In the genomic region with DNA sequence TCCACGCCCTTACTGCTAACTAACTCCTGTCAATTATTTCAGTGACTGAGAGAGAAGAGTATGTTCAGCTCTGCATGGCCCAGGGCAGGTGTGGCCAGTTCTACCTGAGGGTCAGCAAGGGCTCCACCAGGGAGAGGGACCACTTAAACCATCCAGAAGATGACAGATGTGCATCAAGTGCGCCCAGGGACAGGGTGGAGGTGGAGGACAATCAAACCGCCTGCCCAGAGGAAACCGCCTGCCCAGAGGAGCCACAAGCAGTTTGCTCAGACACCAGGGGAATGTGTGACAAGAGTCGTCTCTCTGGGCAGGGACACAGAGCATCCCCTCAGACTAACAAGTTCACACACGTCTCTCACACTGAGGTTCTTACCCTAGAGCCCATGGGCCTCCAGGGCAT, we compare ENCODE assay signal across 14 cellular contexts. TPM values are rescaled to one million over a fixed set of nuclear protein-coding genes. Genes with fewer than 3 reads are reported as not detected.
DNase-seq lines count a peak whose midpoint lies in the region; ATAC-seq and TF ChIP-seq lines count a peak whose summit lies in the region.
"Had no signal": no experiment of that assay in that cellular context is flagged by ENCODE, and none has a peak within 500 bp of the region (broad histone marks: within the 10 kb centered on the region; RNA-seq: fewer than 3 reads in every experiment).

No MANE protein-coding gene starts in this region.

- CTCF ChIA-PET in CD4-positive, alpha-beta T cell (lab: Charles Lee): no interaction called here

- H3K4me3 ChIP-seq in right lobe of liver: no peak overlapping the region
- H3K4me3 ChIP-seq: HAP-1 had no signal

- DNase-seq in natural killer cell treated with Interleukin-12 subunit alpha and Interleukin-12 subunit beta and Interleukin-15 and Interleukin-18, amount 100 ng/mL, for 72 hours (ENCODE audit: low spot score): no peak
- DNase-seq in natural killer cell (no peak), mesenteric fat pad (ENCODE audit: low spot score) (peak; percentile 84), right lobe of liver (no peak)
- DNase-seq in stimulated activated naive B cell treated with anti-CD40 and anti-IgM and Interleukin-4, amounts not matched to agents 10 μg/mL and 1 μg/mL and 100 μg/mL, for 72 hours: no peak
- DNase-seq in CD4-positive, alpha-beta T cell: no peak
- DNase-seq: C1 segment of cervical spinal cord; Caco-2; CD8-positive, alpha-beta T cell; DMS153; DND-41; GOT3; HFFc6 had no signal

- no peaks in the 10 kb centered on the region for H3K27me3 ChIP-seq in CD4-positive, alpha-beta T cell (ENCODE audit: control insufficient read depth, insufficient read depth, low read length)
- H3K27me3 ChIP-seq in right lobe of liver: no peaks in the 10 kb centered on the region

- H3K4me1 ChIP-seq in right lobe of liver: no peaks in the 10 kb centered on the region
- H3K4me1 ChIP-seq: Caco-2, HAP-1 had no signal

- TF ChIP-seq CTCF in natural killer cell (IDR thresholded peaks at IDR 0.05): no peak
- no peak for TF ChIP-seq CTCF in CD4-positive, alpha-beta T cell (IDR thresholded peaks at IDR 0.05)
- no peak for TF ChIP-seq CTCF in right lobe of liver (IDR thresholded peaks at IDR 0.05)

- H3K9me3 Mint-ChIP-seq in natural killer cell treated with Interleukin-12 subunit alpha and Interleukin-12 subunit beta and Interleukin-15 and Interleukin-18, amount 100 ng/mL, for 72 hours: no peaks in the 10 kb centered on the region
- H3K9me3 Mint-ChIP-seq in natural killer cell: no peaks in the 10 kb centered on the region
- peaks cover 0 to 6% of the 10 kb centered on the region in 2 donors for H3K9me3 Mint-ChIP-seq in stimulated activated naive B cell treated with anti-CD40 and anti-IgM and Interleukin-4, amounts not matched to agents 10 μg/mL and 1 μg/mL and 100 μg/mL, for 72 hours
- H3K9me3 Mint-ChIP-seq in CD4-positive, alpha-beta T cell: no peaks in the 10 kb centered on the region
- H3K9me3 Mint-ChIP-seq: CD8-positive, alpha-beta T cell; HFFc6 had no signal

- H3K9me3 ChIP-seq in CD4-positive, alpha-beta T cell (ENCODE audit: control insufficient read depth, low read length): no peaks in the 10 kb centered on the region
- no peaks in the 10 kb centered on the region for H3K9me3 ChIP-seq in right lobe of liver
- H3K9me3 ChIP-seq: Caco-2, HAP-1 had no signal

- 100% methylated on average over 3 of the region's 6 CpGs for WGBS in right lobe of liver (ENCODE audit: insufficient coverage, low coverage, low lambda C conversion rate, missing lambda C conversion rate)

- peaks cover 44 to 52% of the 10 kb centered on the region in 2 donors for H3K4me1 Mint-ChIP-seq in natural killer cell treated with Interleukin-12 subunit alpha and Interleukin-12 subunit beta and Interleukin-15 and Interleukin-18, amount 100 ng/mL, for 72 hours (ENCODE audit: low read depth in 2 of 2)
- H3K4me1 Mint-ChIP-seq in natural killer cell: peaks cover 21 to 35% of the 10 kb centered on the region in 2 donors
- H3K4me1 Mint-ChIP-seq in stimulated activated naive B cell treated with anti-CD40 and anti-IgM and Interleukin-4, amounts not matched to agents 10 μg/mL and 1 μg/mL and 100 μg/mL, for 72 hours: peaks cover 28 to 53% of the 10 kb centered on the region in 2 donors
- no peaks in the 10 kb centered on the region for H3K4me1 Mint-ChIP-seq in CD4-positive, alpha-beta T cell (ENCODE audit: low read depth)

- H3K4me3 Mint-ChIP-seq in natural killer cell treated with Interleukin-12 subunit alpha and Interleukin-12 subunit beta and Interleukin-15 and Interleukin-18, amount 100 ng/mL, for 72 hours: peak overlapping the region; percentile 59
- no peak overlapping the region for H3K4me3 Mint-ChIP-seq in natural killer cell
- no peak overlapping the region for H3K4me3 Mint-ChIP-seq in stimulated activated naive B cell treated with anti-CD40 and anti-IgM and Interleukin-4, amounts not matched to agents 10 μg/mL and 1 μg/mL and 100 μg/mL, for 72 hours
- H3K4me3 Mint-ChIP-seq in CD4-positive, alpha-beta T cell: no peak overlapping the region
- H3K4me3 Mint-ChIP-seq: CD8-positive, alpha-beta T cell; HFFc6 had no signal

- no peaks in the 10 kb centered on the region for H3K27me3 Mint-ChIP-seq in natural killer cell treated with Interleukin-12 subunit alpha and Interleukin-12 subunit beta and Interleukin-15 and Interleukin-18, amount 100 ng/mL, for 72 hours
- peaks cover 16 to 19% of the 10 kb centered on the region in 2 donors for H3K27me3 Mint-ChIP-seq in natural killer cell (ENCODE audit: low read depth in 2 of 2)
- H3K27me3 Mint-ChIP-seq in stimulated activated naive B cell treated with anti-CD40 and anti-IgM and Interleukin-4, amounts not matched to agents 10 μg/mL and 1 μg/mL and 100 μg/mL, for 72 hours: no peaks in the 10 kb centered on the region
- H3K27me3 Mint-ChIP-seq in CD4-positive, alpha-beta T cell: no peaks in the 10 kb centered on the region

- intact Hi-C loops in natural killer cell (cut with micrococcal nuclease) (no loop called here), right lobe of liver (cut with DNase I) (no loop called here)
- intact Hi-C loops in CD4-positive, alpha-beta T cell (cut with DNase I, micrococcal nuclease): no loop called here

- peak overlapping the region; percentile 46 to 96 for H3K27ac Mint-ChIP-seq in natural killer cell treated with Interleukin-12 subunit alpha and Interleukin-12 subunit beta and Interleukin-15 and Interleukin-18, amount 100 ng/mL, for 72 hours
- no peak overlapping the region for H3K27ac Mint-ChIP-seq in natural killer cell
- peak overlapping the region; percentile 37 for H3K27ac Mint-ChIP-seq in stimulated activated naive B cell treated with anti-CD40 and anti-IgM and Interleukin-4, amounts not matched to agents 10 μg/mL and 1 μg/mL and 100 μg/mL, for 72 hours
- no peak overlapping the region for H3K27ac Mint-ChIP-seq in CD4-positive, alpha-beta T cell
- H3K27ac Mint-ChIP-seq: CD8-positive, alpha-beta T cell; HFFc6 had no signal

- no peaks in the 10 kb centered on the region for H3K36me3 ChIP-seq in right lobe of liver
- H3K36me3 ChIP-seq: HAP-1 had no signal

- no peak for TF ChIP-seq POLR2A in right lobe of liver (IDR thresholded peaks at IDR 0.05)

- no peak overlapping the region for H3K27ac ChIP-seq in CD4-positive, alpha-beta T cell (ENCODE audit: low read depth, low read length)
- no peak overlapping the region for H3K27ac ChIP-seq in right lobe of liver

- H3K36me3 Mint-ChIP-seq in natural killer cell treated with Interleukin-12 subunit alpha and Interleukin-12 subunit beta and Interleukin-15 and Interleukin-18, amount 100 ng/mL, for 72 hours: peaks cover 10% of the 10 kb centered on the region
- no peaks in the 10 kb centered on the region for H3K36me3 Mint-ChIP-seq in natural killer cell
- H3K36me3 Mint-ChIP-seq in stimulated activated naive B cell treated with anti-CD40 and anti-IgM and Interleukin-4, amounts not matched to agents 10 μg/mL and 1 μg/mL and 100 μg/mL, for 72 hours: peaks cover 4 to 5% of the 10 kb centered on the region in 2 donors
- H3K36me3 Mint-ChIP-seq in CD4-positive, alpha-beta T cell (ENCODE audit: low read depth): no peaks in the 10 kb centered on the region
- H3K36me3 Mint-ChIP-seq: CD8-positive, alpha-beta T cell had no signal

- ATAC-seq in natural killer cell treated with Interleukin-12 subunit alpha and Interleukin-12 subunit beta and Interleukin-15 and Interleukin-18, amount 100 ng/mL, for 72 hours: no peak
- ATAC-seq in natural killer cell (no peak), right lobe of liver (no peak)
- no peak for ATAC-seq in stimulated activated naive B cell treated with anti-CD40 and anti-IgM and Interleukin-4, amounts not matched to agents 10 μg/mL and 1 μg/mL and 100 μg/mL, for 72 hours (replicated peaks)
- ATAC-seq in CD4-positive, alpha-beta T cell (ENCODE audit: poor library complexity): no peak
- ATAC-seq: CD8-positive, alpha-beta T cell had no signal

- POLR2A ChIA-PET in CD4-positive, alpha-beta T cell (lab: Charles Lee): no interaction called here

RNA-seq across cellular contexts. Expression of a gene that starts 14.5 kb away (rescaled TPM):
- 10 to 100 TPM; 11.8 to 13.2 TPM for total RNA-seq in natural killer cell treated with Interleukin-12 subunit alpha and Interleukin-12 subunit beta and Interleukin-15 and Interleukin-18, amount 100 ng/mL, for 72 hours
- 1 to 10 TPM; 1.4 to 1.8 (median 1.4) TPM for total RNA-seq in natural killer cell
- total RNA-seq in mesenteric fat pad: 0.64 TPM
- total RNA-seq in CD4-positive, alpha-beta T cell: under 1 TPM; 0.27 to 0.31 TPM
- 1 to 10 TPM; 1.2 to 5.7 (median 2.9) TPM for total RNA-seq in right lobe of liver
- total RNA-seq: Caco-2 had no signal

RNA-seq across cellular contexts. Expression of a gene that starts 46.8 kb away (rescaled TPM):
- total RNA-seq in natural killer cell treated with Interleukin-12 subunit alpha and Interleukin-12 subunit beta and Interleukin-15 and Interleukin-18, amount 100 ng/mL, for 72 hours: 10 to 100 TPM; 15.1 to 20.6 TPM
- total RNA-seq in natural killer cell (10 to 100 TPM in 2 of 3 donors, 1 to 10 TPM in 1; 4.6 to 18.6 (median 16.5) TPM), mesenteric fat pad (18.9 TPM), right lobe of liver (10 to 100 TPM in 4 of 6 experiments, 1 to 10 TPM in 2; 5.8 to 13.6 (median 10.5) TPM)
- total RNA-seq in CD4-positive, alpha-beta T cell: 10 to 100 TPM; 20.8 to 22.8 TPM

Comparison
In these comparisons a context has a peak if more than half of its experiments do, and no peak if none do; other contexts are left out.
1. H3K27ac Mint-ChIP-seq: peak in natural killer cell treated with Interleukin-12 subunit alpha and Interleukin-12 subunit beta and Interleukin-15 and Interleukin-18, amount 100 ng/mL, for 72 hours (2 of 2) and stimulated activated naive B cell treated with anti-CD40 and anti-IgM and Interleukin-4, amounts not matched to agents 10 μg/mL and 1 μg/mL and 100 μg/mL, for 72 hours (single experiment); none in natural killer cell (0 of 2) and CD4-positive, alpha-beta T cell (single experiment).